Comparison of ENCODE assay signal across 8 cellular contexts in the genomic region with DNA sequence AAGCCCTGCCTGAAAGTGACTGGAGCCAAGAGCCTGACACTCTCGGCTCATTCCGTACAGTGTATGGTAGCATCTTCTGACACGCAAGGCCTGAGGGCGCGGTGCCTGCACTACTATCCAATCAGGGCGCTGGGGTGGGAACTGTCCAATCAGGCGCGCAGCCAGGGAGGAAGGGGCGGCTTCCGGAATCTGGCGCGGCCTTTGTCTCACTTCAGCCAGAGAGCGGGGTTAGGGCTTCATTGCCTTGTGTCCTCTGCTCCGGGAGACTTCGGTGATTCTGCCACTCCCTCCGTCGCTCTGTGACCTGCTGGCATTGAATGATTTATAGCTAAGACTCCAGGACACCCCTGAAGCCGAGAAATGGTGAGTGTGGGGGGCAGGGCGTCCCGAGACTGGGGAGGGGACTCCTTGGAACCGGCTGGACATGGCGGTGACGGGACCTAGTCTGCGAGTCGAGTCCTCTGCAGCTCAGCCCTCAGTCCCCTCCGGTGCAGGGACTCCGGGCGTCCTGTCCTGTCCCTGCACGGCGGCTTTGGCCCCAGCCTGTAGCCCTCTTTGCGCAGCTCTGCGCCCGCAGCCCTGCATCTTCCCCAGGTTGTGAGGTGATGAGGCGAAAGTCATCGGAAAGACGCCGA.
DNase-seq lines count a peak whose midpoint lies in the region; ATAC-seq, FAIRE-seq and TF ChIP-seq lines count a peak whose summit lies in the region.
"Not testable (repeated sequence)": the region's sequence is repeated elsewhere in the genome, so short reads cannot be mapped to it uniquely, and the experiment has no call there.

No MANE protein-coding gene starts in this region.

- TF ChIP-seq CTCF in fibroblast of villous mesenchyme (IDR thresholded peaks at IDR 0.05; ENCODE audit: insufficient read depth, low read depth, low read length); nephron progenitor cell (IDR thresholded peaks at IDR 0.05): not testable (repeated sequence)

- peak overlapping the region; percentile 90 for H3K4me3 Mint-ChIP-seq in nephron progenitor cell

- FAIRE-seq in H54 (lab: Jason Lieb, UNC) = peak; percentile 68

- H3K4me3 ChIP-seq in fibroblast of villous mesenchyme (ENCODE audit: low read depth, low read length) = peak overlapping the region; percentile 74

- TF ChIP-seq POLR2A in H54 (IDR thresholded peaks at IDR 0.05; ENCODE audit: low read depth, low read length) (peak; percentile 42), Raji (IDR thresholded peaks at IDR 0.05; ENCODE audit: insufficient read depth, low read depth, low read length) (peak; percentile 59)

- DNase-seq in ELR (ENCODE audit: low read depth) (peak; percentile 92), H54 (ENCODE audit: insufficient read length, low spot score) (peak; percentile 63), LoVo (ENCODE audit: low spot score) (peak; percentile 67), fibroblast of villous mesenchyme (ENCODE audit: low read depth) (peak; percentile 93), nephron progenitor cell (peak; percentile 72)
- peak; percentile 94 for DNase-seq in activated effector memory CD4-positive, alpha-beta T cell treated with anti-CD3 and anti-CD28 coated beads, Interleukin-2, amount 50 U/mL, for 16 hours
- DNase-seq in stimulated activated naive CD8-positive, alpha-beta T cell treated with anti-CD3 and anti-CD28 coated beads, Interleukin-15, Interleukin-2, amounts not matched to agents 100 U/mL and 50 U/mL, for 24 hours = peak; percentile 84

- peaks cover 14% of the 10 kb centered on the region for H3K4me1 Mint-ChIP-seq in nephron progenitor cell

- H3K9me3 Mint-ChIP-seq in nephron progenitor cell = peaks cover 36% of the 10 kb centered on the region

- peak overlapping the region; percentile 98 for H3K27ac Mint-ChIP-seq in nephron progenitor cell

- H3K36me3 Mint-ChIP-seq in nephron progenitor cell (ENCODE audit: low read depth) = peaks cover 12% of the 10 kb centered on the region

- ATAC-seq in stimulated activated naive CD8-positive, alpha-beta T cell treated with anti-CD3 and anti-CD28 coated beads, Interleukin-15, Interleukin-2, amounts not matched to agents 100 U/mL and 50 U/mL, for 24 hours = peak; percentile 100

- H3K27me3 Mint-ChIP-seq in nephron progenitor cell (ENCODE audit: low read depth, poor library complexity) = not testable (repeated sequence)

Comparison
In these comparisons a context has a peak if more than half of its experiments do, and no peak if none do; other contexts are left out.
1. Peak in every context shown above with its lines: DNase-seq, ATAC-seq and H3K4me3 ChIP-seq.